Comparison of ENCODE assay signal across 10 cellular contexts in the genomic region with DNA sequence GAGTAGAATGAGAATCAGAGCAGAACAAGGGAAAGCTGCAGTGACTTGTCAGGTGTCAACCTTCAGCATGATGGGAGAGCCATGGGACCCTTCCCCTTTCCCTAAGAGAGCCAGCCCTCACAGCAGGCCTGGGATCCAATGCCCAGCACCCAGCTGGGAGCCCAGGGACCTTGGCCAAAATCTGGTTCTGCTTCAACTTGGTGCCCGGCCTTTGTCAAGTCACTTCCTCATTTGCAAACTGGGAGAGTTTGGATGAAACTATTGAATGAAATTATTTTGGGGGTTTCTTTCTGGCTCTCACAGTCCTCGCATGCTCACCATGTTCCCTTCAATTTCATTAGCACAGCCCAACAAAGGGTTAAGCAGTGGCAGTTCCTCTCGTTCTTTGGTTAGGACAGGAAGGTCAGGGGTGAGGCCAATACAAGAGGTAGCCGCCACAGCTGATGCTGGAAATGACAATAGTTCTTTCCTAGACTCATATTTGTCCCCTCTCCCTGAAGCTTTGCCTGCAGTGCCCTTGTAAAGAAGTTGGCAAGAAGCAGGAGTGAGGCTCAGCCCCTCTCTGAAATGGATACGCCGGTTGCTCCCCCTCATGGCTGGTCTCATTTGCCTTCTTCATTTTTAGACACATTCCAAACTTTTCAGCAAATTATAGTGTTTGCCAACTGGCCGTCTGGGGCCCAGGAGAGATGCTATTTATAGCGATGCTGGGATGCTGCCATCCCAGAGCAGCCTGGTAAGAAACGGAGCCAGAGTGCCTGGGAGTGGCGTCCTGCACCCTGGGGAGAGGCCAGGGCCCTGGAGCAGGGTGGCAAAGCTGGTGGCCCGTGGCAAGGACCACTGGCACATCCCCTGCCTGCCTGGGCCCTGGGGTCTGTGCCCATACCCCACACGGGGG. TPM values are rescaled to one million over a fixed set of nuclear protein-coding genes. Genes with fewer than 3 reads are reported as not detected.
DNase-seq lines count a peak whose midpoint lies in the region; ATAC-seq and TF ChIP-seq lines count a peak whose summit lies in the region.
"Had no signal": no experiment of that assay in that cellular context is flagged by ENCODE, and none has a peak within 500 bp of the region (broad histone marks: within the 10 kb centered on the region; RNA-seq: fewer than 3 reads in every experiment).

No MANE protein-coding gene starts in this region.

- no TSS peak for BruUV-seq in IMR-90 (replicated peaks; lab: Mats Ljungman, UMichigan)

- peak overlapping the region; percentile 37 for H2AK9ac ChIP-seq in IMR-90 (replicated peaks; ENCODE audit: low read depth, low read length, poor library complexity)

- H3K79me1 ChIP-seq in IMR-90 (ENCODE audit: low read depth in 1 of 2, low read length in 2 of 2): no peaks in the 10 kb centered on the region

- H3K4me3 Mint-ChIP-seq in brain: peak overlapping the region in 1 of 5 experiments; percentile 44
- no peak overlapping the region for H3K4me3 Mint-ChIP-seq in WTC11

- DNase-seq in IMR-90 (peak; percentile 20), right cardiac atrium (peak; percentile 38 to 75 (median 72)), upper lobe of left lung (peak in 1 of 2 donors; percentile 49), WTC11 (ENCODE audit: low spot score) (no peak), glomerular visceral epithelial cell (ENCODE audit: extremely low spot score) (no peak)
- DNase-seq: DMS79, SHP77 had no signal

- 41% methylated on average over 3 of the region's 12 CpGs; no CpG with 5 or more reads in 1 of the 2 experiments for WGBS in IMR-90 (ENCODE audit: extremely low coverage in 2 of 2, insufficient read length in 1 of 2), 2 experiments
- WGBS in right cardiac atrium: 20% methylated on average over 12 of the region's 12 CpGs
- WGBS in upper lobe of left lung, 2 donors: 23 to 43% methylated on average over 10 to 12 of the region's 12 CpGs

- CTCF ChIA-PET in IMR-90 (lab: Yijun Ruan, JAX) (interaction anchor here (0.7 to 6.2 kb wide), 3 partner anchors 64 to 293 kb away, joined by 3 to 50 read pairs (median 3); no protein-coding TSS in a partner anchor), WTC11 (lab: Charles Lee) (interaction anchor here (1.0 to 18.3 kb wide), 5 partner anchors 18 to 119 kb away, joined by 4 to 476 read pairs (median 11); a partner anchor contains a TSS)

- no peak overlapping the region for H3K23ac ChIP-seq in IMR-90 (ENCODE audit: low read depth, low read length)

- no peak overlapping the region for H2AFZ ChIP-seq in IMR-90 (replicated peaks; ENCODE audit: low read length, poor library complexity)

- no peaks in the 10 kb centered on the region for H3K36me3 Mint-ChIP-seq in brain
- no peaks in the 10 kb centered on the region for H3K36me3 Mint-ChIP-seq in WTC11

- in situ Hi-C loops in IMR-90 (cut with MboI; ENCODE audit: low sequenced_read_pairs): no loop called here

- H3K4me2 ChIP-seq in IMR-90 (ENCODE audit: low read depth, low read length): no peak overlapping the region

- no peak overlapping the region for H3K9ac ChIP-seq in IMR-90 (ENCODE audit: low read depth, low read length)

- TF ChIP-seq RAD21 in IMR-90 (IDR thresholded peaks at IDR 0.05; ENCODE audit: low read length): no peak

- H3K4me1 Mint-ChIP-seq in brain: peaks cover 25% of the 10 kb centered on the region
- H3K4me1 Mint-ChIP-seq in WTC11: peaks cover 15% of the 10 kb centered on the region

- no peak overlapping the region for H2BK20ac ChIP-seq in IMR-90 (ENCODE audit: low read depth, low read length)

- dilution Hi-C loops in IMR-90 (cut with HindIII; ENCODE audit: low sequenced_read_pairs, unreplicated experiment): no loop called here

- H4K20me1 ChIP-seq in IMR-90 (ENCODE audit: insufficient read depth, low read length): no peaks in the 10 kb centered on the region

- H4K91ac ChIP-seq in IMR-90 (ENCODE audit: insufficient read depth, low read depth, low read length): no peak overlapping the region

- H3K36me3 ChIP-seq in IMR-90 (ENCODE audit: control insufficient read depth, insufficient read depth, low read length) (no peaks in the 10 kb centered on the region), upper lobe of left lung (no peaks in the 10 kb centered on the region)

- H3K27me3 Mint-ChIP-seq in brain: peaks cover 4% of the 10 kb centered on the region
- 0 out of 2 replicates have a peak, but pooled peaks cover 2% of the 10 kb centered on the region for H3K27me3 Mint-ChIP-seq in WTC11 (ENCODE audit: low read depth)

- ATAC-seq in IMR-90 (ENCODE audit: low read depth) (no peak), right cardiac atrium (peak; percentile 55 to 74), upper lobe of left lung (ENCODE audit: low FRiP score in 2 of 2) (no peak), WTC11 (no peak), HG03469 (IDR thresholded peaks at IDR 0.05; ENCODE audit: unreplicated experiment) (no peak)

- no peak overlapping the region for H2BK120ac ChIP-seq in IMR-90 (ENCODE audit: low read depth, low read length)

- H3K4me1 ChIP-seq in IMR-90 (ENCODE audit: control insufficient read depth, insufficient read depth, low read length) (peaks cover 4% of the 10 kb centered on the region; the same call in 1 of the 2 replicates), right cardiac atrium (ENCODE audit: control insufficient read depth, insufficient read depth, low read length) (peaks cover 5% of the 10 kb centered on the region), upper lobe of left lung (peaks cover 12 to 23% (median 17%) of the 10 kb centered on the region in 4 donors)

- no peaks in the 10 kb centered on the region for H3K9me1 ChIP-seq in IMR-90 (ENCODE audit: insufficient read depth, low read length)

- H3K9me3 Mint-ChIP-seq in brain (peaks cover 0 to 3% (median 0%) of the 10 kb centered on the region in 5 experiments), WTC11 (peaks cover 3% of the 10 kb centered on the region)

- H3K27me3 ChIP-seq in IMR-90 (ENCODE audit: control insufficient read depth, insufficient read depth, low read length): peaks cover 6% of the 10 kb centered on the region
- no peaks in the 10 kb centered on the region for H3K27me3 ChIP-seq in right cardiac atrium (ENCODE audit: control insufficient read depth, insufficient read depth)
- H3K27me3 ChIP-seq in upper lobe of left lung: no peaks in the 10 kb centered on the region

- no peak overlapping the region for H3K14ac ChIP-seq in IMR-90 (replicated peaks; ENCODE audit: low read depth, low read length)

- H2BK15ac ChIP-seq in IMR-90 (ENCODE audit: low read depth, low read length): no peak overlapping the region

- H3K18ac ChIP-seq in IMR-90 (ENCODE audit: low read depth, low read length): no peak overlapping the region

- TF ChIP-seq POLR2A in IMR-90 (IDR thresholded peaks at IDR 0.05; ENCODE audit: low read depth, low read length) (no peak), upper lobe of left lung (IDR thresholded peaks at IDR 0.05) (no peak)

- H4K8ac ChIP-seq in IMR-90 (ENCODE audit: low read depth in 2 of 2, low read length in 2 of 2): no peak overlapping the region

- H3K27ac Mint-ChIP-seq in brain (peak overlapping the region; percentile 56 to 89 (median 68)), WTC11 (no peak overlapping the region)

- H2BK5ac ChIP-seq in IMR-90 (ENCODE audit: low read depth, low read length, poor library complexity, severe bottlenecking): no peak overlapping the region

- peak overlapping the region; percentile 52 for H2AK5ac ChIP-seq in IMR-90 (ENCODE audit: low read depth, low read length)

- H3K4ac ChIP-seq in IMR-90 (ENCODE audit: low read depth, low read length): peak overlapping the region; percentile 21; the same call in 1 of the 2 replicates

- no peak overlapping the region for H3K56ac ChIP-seq in IMR-90 (ENCODE audit: extremely low read depth, insufficient read depth, low read length)

- H4K5ac ChIP-seq in IMR-90 (ENCODE audit: low read depth, low read length): no peak overlapping the region

- TF ChIP-seq EP300 in upper lobe of left lung (IDR thresholded peaks at IDR 0.05): no peak

- POLR2A ChIA-PET in IMR-90 (lab: Charles Lee; ENCODE audit: unreplicated experiment) (no interaction called here), WTC11 (lab: Charles Lee) (interaction anchor here (1.7 kb wide), 1 partner anchor 64 kb away, joined by 7 read pairs; no protein-coding TSS in a partner anchor)

- H3K9me3 ChIP-seq in IMR-90 (ENCODE audit: control insufficient read depth, insufficient read depth, low read length) (peaks cover 6% of the 10 kb centered on the region), right cardiac atrium (ENCODE audit: control insufficient read depth, low read length) (no peaks in the 10 kb centered on the region), upper lobe of left lung (no peaks in the 10 kb centered on the region)

- H3K27ac ChIP-seq in IMR-90 (ENCODE audit: insufficient read depth, low read length) (no peak overlapping the region), right cardiac atrium (ENCODE audit: low read length) (peak overlapping the region; percentile 56), upper lobe of left lung (peak overlapping the region in 3 of 4 donors; percentile 47 to 78 (median 63))
- H3K27ac ChIP-seq: VCaP had no signal

- H3K4me3 ChIP-seq in IMR-90 (ENCODE audit: insufficient read depth, low read depth, low read length) (no peak overlapping the region), right cardiac atrium (ENCODE audit: low read length) (no peak overlapping the region), upper lobe of left lung (no peak overlapping the region)

- intact Hi-C loops in IMR-90 (cut with micrococcal nuclease): no loop called here
- intact Hi-C loops in right cardiac atrium (cut with DNase I): loop anchor here (2.0 kb wide), 2 partner anchors 63 to 65 kb away; a partner anchor contains a TSS

- TF ChIP-seq CTCF in IMR-90 (conservative IDR thresholded peaks at IDR 0.05; ENCODE audit: low read depth, low read length) (no peak), brain (conservative IDR thresholded peaks at IDR 0.05) (no peak), upper lobe of left lung (IDR thresholded peaks at IDR 0.05) (no peak), WTC11 (IDR thresholded peaks at IDR 0.05) (no peak)

TF ChIP-seq in IMR-90, 13 proteins besides CTCF, POLR2A, EP300 and RAD21 (continues in another document):
- no peak for TF ChIP-seq RFX5 (IDR thresholded peaks at IDR 0.05; ENCODE audit: low read depth, low read length)

TF ChIP-seq in WTC11, 78 proteins besides CTCF, POLR2A, EP300 and RAD21 (continues in another document):
- TF ChIP-seq ATF1 (CRISPR knock-in tag; IDR thresholded peaks at IDR 0.05) (no peak), ELF4 (CRISPR knock-in tag; IDR thresholded peaks at IDR 0.05; ENCODE audit: low read depth) (no peak), MYBL2 (CRISPR knock-in tag; IDR thresholded peaks at IDR 0.05) (no peak), EMX1 (CRISPR knock-in tag; IDR thresholded peaks at IDR 0.05) (no peak), ZBTB21 (CRISPR knock-in tag; IDR thresholded peaks at IDR 0.05; ENCODE audit: borderline replicate concordance) (no peak)

RNA-seq across cellular contexts. Expression of a gene that starts 34.5 kb away (rescaled TPM):
- total RNA-seq in IMR-90 (2012; rRNA removed): 0.72 and 0.83 TPM in 2 replicates
- 0.48 and 0.52 TPM in 2 replicates for polyA plus RNA-seq in IMR-90 (2012; rRNA removed)
- 0.40 and 0.52 TPM in 2 replicates for polyA plus RNA-seq in IMR-90 (2012; cell fraction: cytosol; rRNA removed)
- polyA plus RNA-seq in IMR-90 (2012; cell fraction: nucleus; rRNA removed; ENCODE audit: low replicate concordance): 0.32 and 0.38 TPM in 2 replicates
- not detected for polyA plus RNA-seq in brain (ENCODE audit: insufficient read depth, low read depth, low replicate concordance)
- total RNA-seq in right cardiac atrium: 10 to 100 TPM in 2 of 4 donors, 1 to 10 TPM in 2; 4.2 to 16.8 (median 7.6) TPM
- polyA plus RNA-seq in right cardiac atrium: 11.2 TPM
- 1 to 10 TPM in 2 of 6 donors, under 1 TPM in 1, not detected in 3; 0.98 to 3.0 (median 1.6) TPM for total RNA-seq in upper lobe of left lung
- 0.16 TPM in 1 of 3 replicates, not detected in the others for total RNA-seq in WTC11 (2021)

Comparison
In these comparisons a context has a peak if more than half of its experiments do, and no peak if none do; other contexts are left out.
1. ATAC-seq: peak in right cardiac atrium (2 of 2); none in IMR-90 (single experiment), upper lobe of left lung (0 of 2), WTC11 (single experiment) and HG03469 (single experiment).
2. DNase-seq: peak in IMR-90 (single experiment) and right cardiac atrium (3 of 3); none in WTC11 (single experiment) and glomerular visceral epithelial cell (single experiment).